Comparison of ENCODE assay signal across 1 cellular context in the genomic region with DNA sequence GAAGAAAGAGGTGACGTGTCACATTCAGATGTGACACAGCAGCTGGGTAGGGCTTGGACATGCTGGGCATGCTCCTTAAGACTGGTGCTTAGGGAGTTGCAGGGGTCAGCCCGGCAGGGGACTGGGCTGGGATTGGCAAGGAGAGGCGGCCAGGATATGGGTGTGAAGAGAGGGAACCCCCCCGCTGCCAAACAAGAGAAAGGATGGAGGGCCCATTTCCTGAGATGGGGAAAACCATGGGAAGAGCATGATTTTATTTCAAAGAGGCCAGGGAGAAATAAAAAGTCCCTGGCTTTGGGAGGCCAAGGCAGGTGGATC.
TF ChIP-seq lines count a peak whose summit lies in the region.

No MANE protein-coding gene starts in this region.

TF ChIP-seq in H1, 55 proteins besides CTCF, POLR2A, EP300 and RAD21:
- TF ChIP-seq SP4 (IDR thresholded peaks at IDR 0.05; ENCODE audit: low read length) (no peak), POLR2AphosphoS5 (IDR thresholded peaks at IDR 0.05; ENCODE audit: low read depth, low read length) (0 out of 2 replicates have a peak, but pooled peaks have one; percentile 1)
